14 cellular contexts compared by ENCODE assay signal in genomic region chr11:71206186-71206585, GRCh38. TPM values are rescaled to one million over a fixed set of nuclear protein-coding genes. Genes with fewer than 3 reads are reported as not detected.
DNase-seq lines count a peak whose midpoint lies in the region; ATAC-seq and TF ChIP-seq lines count a peak whose summit lies in the region.
"Had no signal": no experiment of that assay in that cellular context is flagged by ENCODE, and none has a peak within 500 bp of the region (broad histone marks: within the 10 kb centered on the region; RNA-seq: fewer than 3 reads in every experiment).

No MANE protein-coding gene starts in this region.

- H2BK5ac ChIP-seq in H9 (ENCODE audit: insufficient read length, low read length), result no peak overlapping the region

- H3K4me3 Mint-ChIP-seq in H9, result no peak overlapping the region
- H3K4me3 Mint-ChIP-seq: activated CD4-positive, alpha-beta T cell treated with anti-CD3 and anti-CD28 coated beads for 36 hours had no signal

- no peaks in the 10 kb centered on the region for H3K27me3 ChIP-seq in H9 (ENCODE audit: insufficient read depth, low read length)
- no peaks in the 10 kb centered on the region for H3K27me3 ChIP-seq in adipocyte (replicated peaks; ENCODE audit: control insufficient read depth, insufficient read depth, low read length)

- WGBS in H9 (ENCODE audit: extremely low coverage, insufficient read length, low lambda C conversion rate), result no CpG with 5 or more reads among the region's 17 CpGs

- H3K4me1 ChIP-seq in H9 (ENCODE audit: insufficient read depth, low read length) (peaks cover 4% of the 10 kb centered on the region; the same call in 1 of the 2 replicates), adipocyte (ENCODE audit: control insufficient read depth, insufficient read depth, low read length) (peaks cover 16% of the 10 kb centered on the region)

- no peaks in the 10 kb centered on the region for H3K36me3 ChIP-seq in adipocyte (ENCODE audit: control insufficient read depth, insufficient read depth, low read length, severe bottlenecking)

- H2BK12ac ChIP-seq in H9 (ENCODE audit: insufficient read length, low read depth, low read length), result no peak overlapping the region

- H3K79me1 ChIP-seq in H9 (ENCODE audit: insufficient read depth, low read depth, low read length, poor library complexity, severe bottlenecking), result peaks cover 4% of the 10 kb centered on the region

- H3K18ac ChIP-seq in H9 (ENCODE audit: insufficient read length, low read depth, low read length), result no peak overlapping the region

- H3K23ac ChIP-seq in H9 (ENCODE audit: insufficient read length, low read depth, low read length), result no peak overlapping the region

- H4K8ac ChIP-seq in H9 (replicated peaks; ENCODE audit: insufficient read length, low read depth, low read length), result no peak overlapping the region

- H4K20me1 ChIP-seq in H9 (ENCODE audit: control insufficient read depth, insufficient read depth, insufficient read length), result no peaks in the 10 kb centered on the region

- no peak for TF ChIP-seq CTCF in H9 (conservative IDR thresholded peaks at IDR 0.05)

- no peaks in the 10 kb centered on the region for H3K23me2 ChIP-seq in H9 (ENCODE audit: insufficient read length, low read depth, low read length, poor library complexity, severe bottlenecking)

- no peaks in the 10 kb centered on the region for H3K27me3 Mint-ChIP-seq in H9 (ENCODE audit: low read depth)
- H3K27me3 Mint-ChIP-seq: activated CD4-positive, alpha-beta T cell treated with anti-CD3 and anti-CD28 coated beads for 36 hours had no signal

- H3K4me3 ChIP-seq in adipocyte (ENCODE audit: low read length), result peak overlapping the region; percentile 69

- H3K9me3 ChIP-seq in H9 (ENCODE audit: control insufficient read depth, low read depth, low read length) (no peaks in the 10 kb centered on the region), adipocyte (ENCODE audit: control insufficient read depth, low read length) (no peaks in the 10 kb centered on the region)

- no peaks in the 10 kb centered on the region; a peak in 1 of 5 replicates for H3K9me3 Mint-ChIP-seq in H9

- H3K4me1 Mint-ChIP-seq in H9, result peaks cover 17 to 27% of the 10 kb centered on the region in 2 experiments
- H3K4me1 Mint-ChIP-seq: activated CD4-positive, alpha-beta T cell treated with anti-CD3 and anti-CD28 coated beads for 36 hours had no signal

- no peak overlapping the region for H2AK5ac ChIP-seq in H9 (ENCODE audit: insufficient read length, low read length)

- no peak overlapping the region for H3K14ac ChIP-seq in H9 (ENCODE audit: insufficient read depth, low read length)

- H2BK20ac ChIP-seq in H9 (ENCODE audit: low read depth, low read length, poor library complexity, severe bottlenecking), result no peak overlapping the region

- H2BK120ac ChIP-seq in H9 (ENCODE audit: low read depth, low read length, poor library complexity, severe bottlenecking), result no peak overlapping the region

- H3K79me2 ChIP-seq in H9 (ENCODE audit: insufficient read depth, low read length), result peaks cover 11% of the 10 kb centered on the region; the same call in 1 of the 2 replicates

- no peak overlapping the region for H3T11ph ChIP-seq in H9 (ENCODE audit: low read length)

- H4K5ac ChIP-seq in H9 (ENCODE audit: insufficient read length, low read depth, low read length), result no peak overlapping the region

- H3K9ac ChIP-seq in H9 (ENCODE audit: extremely low read depth, insufficient read length, low read length) (no peak overlapping the region), adipocyte (ENCODE audit: low read length) (peak overlapping the region; percentile 62)

- H3K36me3 Mint-ChIP-seq in H9 (ENCODE audit: insufficient read depth in 1 of 3, low read depth in 3 of 3), result peaks cover 5 to 16% (median 7%) of the 10 kb centered on the region in 3 experiments

- no peak overlapping the region for H4K91ac ChIP-seq in H9 (ENCODE audit: insufficient read length, low read depth, low read length)

- H3K4ac ChIP-seq in H9 (ENCODE audit: low read depth, low read length), result no peak overlapping the region

- H3K27ac ChIP-seq in H9 (ENCODE audit: insufficient read length, low read depth, low read length), result no peak overlapping the region

- ATAC-seq in left colon (peak; percentile 80), sciatic nerve (peak; percentile 71)
- ATAC-seq: activated CD4-positive, alpha-beta T cell treated with anti-CD3 and anti-CD28 coated beads for 36 hours; SK-N-SH treated with all-trans-retinoic acid at 6 μM for 48 hours had no signal

- no peak overlapping the region for H3K4me2 ChIP-seq in H9 (ENCODE audit: insufficient read depth, insufficient read length, low read length)

- no peak overlapping the region for H2BK15ac ChIP-seq in H9 (ENCODE audit: low read depth, low read length)

- H3K27ac Mint-ChIP-seq in H9, result peak overlapping the region in 2 of 3 experiments; percentile 5 to 84; a peak in 5 of 7 replicates
- H3K27ac Mint-ChIP-seq: activated CD4-positive, alpha-beta T cell treated with anti-CD3 and anti-CD28 coated beads for 36 hours had no signal

- no peak for DNase-seq in H9
- DNase-seq in adipocyte (ENCODE audit: low read depth), result peak; percentile 7
- peak; percentile 49 to 60 for DNase-seq in left colon
- peak; percentile 41 for DNase-seq in sciatic nerve (ENCODE audit: low spot score)
- no peak for DNase-seq in AML-193 (lab: John Stamatoyannopoulos, UW)
- no peak for DNase-seq in COLO668 (lab: John Stamatoyannopoulos, UW; ENCODE audit: unreplicated experiment)
- no peak for DNase-seq in NCI-H2196 treated with DMSO at 0.1 percent for 48 hours (lab: John Stamatoyannopoulos, UW; ENCODE audit: unreplicated experiment)
- DNase-seq in midbrain (lab: John Stamatoyannopoulos, UW), result no peak
- DNase-seq: activated CD4-positive, alpha-beta T cell treated with anti-CD3 and anti-CD28 coated beads for 36 hours; activated gamma-delta T cell; glutamatergic neuron; NCI-H1105; NK-92 treated with Interleukin-12 subunit alpha and Interleukin-12 subunit beta, amount 100 ng/mL, for 24 hours had no signal

- H2AFZ ChIP-seq in H9 (ENCODE audit: low read length), result no peak overlapping the region

- no peak overlapping the region for H3K56ac ChIP-seq in H9 (ENCODE audit: insufficient read length, low read depth, low read length)

- intact Hi-C loops in left colon (cut with DNase I, micrococcal nuclease) (no loop called here), sciatic nerve (cut with DNase I) (no loop called here)

RNA-seq across cellular contexts. Expression of gene SHANK2, which starts 46.2 kb away (rescaled TPM):
- total RNA-seq in H9 (2021) (22.1 and 23.8 TPM in 2 replicates), left colon (10 to 100 TPM; 28.6 to 43.0 TPM), sciatic nerve (3.7 TPM)
- total RNA-seq: activated CD4-positive, alpha-beta T cell treated with anti-CD3 and anti-CD28 coated beads for 36 hours had no signal

Comparison
In these comparisons a context has a peak if more than half of its experiments do, and no peak if none do; other contexts are left out.
1. DNase-seq: peak in adipocyte (single experiment), left colon (2 of 2) and sciatic nerve (single experiment); none in H9 (single experiment), AML-193 (0 of 2), COLO668 (single experiment), NCI-H2196 treated with DMSO at 0.1 percent for 48 hours (single experiment) and midbrain (single experiment).